Comparison of ENCODE assay signal across 8 cellular contexts in the genomic region with DNA sequence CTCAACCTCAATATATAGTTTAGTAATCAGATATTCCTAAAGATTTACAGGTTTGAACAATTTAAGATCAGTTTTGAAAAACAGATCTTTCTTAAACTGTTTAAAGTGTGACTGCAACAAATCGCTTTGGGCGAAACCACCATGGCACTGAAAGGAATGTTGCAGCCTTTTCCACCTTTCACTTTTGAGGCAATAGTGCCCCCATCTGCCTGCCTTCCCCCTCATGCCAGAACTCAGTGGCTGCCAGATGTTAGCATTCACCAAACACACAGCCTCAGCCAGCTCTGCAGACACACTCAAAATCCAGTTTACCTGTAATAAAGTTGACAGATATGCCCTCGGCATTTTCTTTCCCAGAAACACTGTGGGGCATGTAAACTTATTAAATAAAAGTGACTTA. TPM values are rescaled to one million over a fixed set of nuclear protein-coding genes. Genes with fewer than 3 reads are reported as not detected.
DNase-seq lines count a peak whose midpoint lies in the region; ATAC-seq and TF ChIP-seq lines count a peak whose summit lies in the region.

No MANE protein-coding gene starts in this region.

- H3K4me3 Mint-ChIP-seq in T-helper 17 cell, result no peak overlapping the region

- H3K36me3 ChIP-seq in right atrium auricular region, result peaks cover 8% of the 10 kb centered on the region
- peaks cover 0 to 8% of the 10 kb centered on the region in 2 donors for H3K36me3 ChIP-seq in vagina

- H3K27ac ChIP-seq in right atrium auricular region (peak overlapping the region in 1 of 2 donors; percentile 25), vagina (no peak overlapping the region)

- H3K9me3 ChIP-seq in T-helper 17 cell (ENCODE audit: control insufficient read depth, low read length, poor library complexity, severe bottlenecking) (no peaks in the 10 kb centered on the region), right atrium auricular region (no peaks in the 10 kb centered on the region), vagina (no peaks in the 10 kb centered on the region)

- H3K4me3 ChIP-seq in AG04449 (ENCODE audit: low read depth, low read length), result no peak overlapping the region; the same call in 1 of the 2 replicates
- no peak overlapping the region for H3K4me3 ChIP-seq in right atrium auricular region
- no peak overlapping the region for H3K4me3 ChIP-seq in vagina

- TF ChIP-seq CTCF in AG04449 (IDR thresholded peaks at IDR 0.05; ENCODE audit: insufficient read depth, low read length, missing control alignments) (peak; percentile 63), GM12874 (IDR thresholded peaks at IDR 0.05; ENCODE audit: insufficient read depth, low read depth, low read length) (peak; percentile 52), right atrium auricular region (IDR thresholded peaks at IDR 0.05) (peak; percentile 53 to 72), vagina (IDR thresholded peaks at IDR 0.05) (peak in 2 of 3 experiments; percentile 10 to 16)

- ATAC-seq in T-helper 17 cell (no peak), HG03135 (IDR thresholded peaks at IDR 0.05; ENCODE audit: unreplicated experiment) (no peak), GM18520 (IDR thresholded peaks at IDR 0.05; ENCODE audit: unreplicated experiment) (no peak)

- H3K36me3 Mint-ChIP-seq in T-helper 17 cell (ENCODE audit: low read depth), result no peaks in the 10 kb centered on the region

- intact Hi-C loops in vagina (cut with DNase I), result no loop called here

- POLR2A ChIA-PET in AG04449 (lab: Yijun Ruan, JAX), result no interaction called here

- TF ChIP-seq POLR2A in vagina (IDR thresholded peaks at IDR 0.05), result no peak

- H3K27me3 ChIP-seq in right atrium auricular region (no peaks in the 10 kb centered on the region), vagina (no peaks in the 10 kb centered on the region)

- peak overlapping the region; percentile 65 for H3K27ac Mint-ChIP-seq in T-helper 17 cell

- H3K4me1 ChIP-seq in right atrium auricular region, result peaks cover 0 to 27% of the 10 kb centered on the region in 2 donors
- H3K4me1 ChIP-seq in vagina, result peaks cover 17% of the 10 kb centered on the region

- CTCF ChIA-PET in AG04449 (lab: Yijun Ruan, JAX), result interaction anchor here (0.8 to 10.4 kb wide), 18 partner anchors 8 to 619 kb away, joined by 3 to 80 read pairs (median 3); no protein-coding TSS in a partner anchor

- DNase-seq in AG04449 (ENCODE audit: low read depth, low spot score) (no peak), T-helper 17 cell (no peak), right atrium auricular region (ENCODE audit: low spot score) (no peak), vagina (ENCODE audit: extremely low spot score in 2 of 2) (no peak), NCI-H2107 (lab: John Stamatoyannopoulos, UW) (no peak)

- peaks cover 12% of the 10 kb centered on the region for H3K4me1 Mint-ChIP-seq in T-helper 17 cell

- H3K27me3 Mint-ChIP-seq in T-helper 17 cell, result no peaks in the 10 kb centered on the region

RNA-seq across cellular contexts. Expression of a gene that starts 3.3 kb away (rescaled TPM):
- total RNA-seq in T-helper 17 cell (1 to 10 TPM; 6.8 to 9.2 TPM), right atrium auricular region (10 to 100 TPM; 12.5 to 12.9 TPM), vagina (14.7 TPM)

Comparison
In these comparisons a context has a peak if more than half of its experiments do, and no peak if none do; other contexts are left out.
1. CTCF ChIP-seq: peak in every context shown above with its lines; median percentile 63 in AG04449; 62 in right atrium auricular region; 52 in GM12874; 13 in vagina.